ENCODE assay signal across 9 cellular contexts in genomic region chr3:12934431-12934830, GRCh38.
DNase-seq lines count a peak whose midpoint lies in the region; TF ChIP-seq lines count a peak whose summit lies in the region.
"Had no signal": no experiment of that assay in that cellular context is flagged by ENCODE, and none has a peak within 500 bp of the region (broad histone marks: within the 10 kb centered on the region; RNA-seq: fewer than 3 reads in every experiment).

No MANE protein-coding gene starts in this region.

- TF ChIP-seq POLR2A in breast epithelium (IDR thresholded peaks at IDR 0.05): no peak

- BruUV-seq in MCF 10A (replicated peaks; lab: Mats Ljungman, UMichigan): no TSS peak

- no peaks in the 10 kb centered on the region for H3K27me3 ChIP-seq in breast epithelium
- no peaks in the 10 kb centered on the region for H3K27me3 ChIP-seq in effector memory CD4-positive, alpha-beta T cell (replicated peaks; ENCODE audit: control insufficient read depth, insufficient read depth, low read length, poor library complexity, severe bottlenecking)

- no peaks in the 10 kb centered on the region for H3K36me3 Mint-ChIP-seq in MCF 10A (ENCODE audit: insufficient read depth, unreplicated experiment)
- H3K36me3 Mint-ChIP-seq in nephron (ENCODE audit: low read depth): peaks cover 4% of the 10 kb centered on the region

- no peaks in the 10 kb centered on the region for H3K27me3 Mint-ChIP-seq in MCF 10A (ENCODE audit: insufficient read depth, unreplicated experiment)
- H3K27me3 Mint-ChIP-seq in nephron (ENCODE audit: low read depth): no peaks in the 10 kb centered on the region

- H3K4me3 ChIP-seq in breast epithelium: peak overlapping the region in 1 of 3 donors; percentile 15
- no peak overlapping the region for H3K4me3 ChIP-seq in effector memory CD4-positive, alpha-beta T cell (ENCODE audit: insufficient read depth, low read depth, low read length, poor library complexity, severe bottlenecking)

- H3K27ac Mint-ChIP-seq in MCF 10A (ENCODE audit: low read depth, unreplicated experiment) (no peak overlapping the region), nephron (peak overlapping the region in 2 of 3 experiments; percentile 70 to 81)

- POLR2A ChIA-PET in MCF 10A (lab: Yijun Ruan, JAX): no interaction called here

- H3K4me1 Mint-ChIP-seq in MCF 10A (ENCODE audit: insufficient read depth, unreplicated experiment) (no peaks in the 10 kb centered on the region), nephron (peaks cover 42% of the 10 kb centered on the region)

- CTCF ChIA-PET in MCF 10A (lab: Yijun Ruan, JAX): interaction anchor here (0.9 kb wide), 1 partner anchor 19 kb away, joined by 3 read pairs; no protein-coding TSS in a partner anchor

- DNase-seq in breast epithelium (ENCODE audit: low spot score in 2 of 2) (peak; percentile 55 to 71), MCF 10A (ENCODE audit: unreplicated experiment) (no peak), fibroblast of peridontal ligament (ENCODE audit: extremely low read depth) (peak; percentile 49), T1000 (lab: John Stamatoyannopoulos, UW) (no peak), NCI-H187 (lab: John Stamatoyannopoulos, UW) (no peak)
- DNase-seq in effector memory CD4-positive, alpha-beta T cell: no peak
- DNase-seq in activated T-cell treated with anti-CD3 and anti-CD28 coated beads, Interleukin-2, amount 50 U/mL, for 48 hours: no peak
- DNase-seq: NCI-H510A treated with DMSO at 0.1 percent for 48 hours had no signal

- H3K9me3 Mint-ChIP-seq in MCF 10A (ENCODE audit: unreplicated experiment): no peaks in the 10 kb centered on the region
- no peaks in the 10 kb centered on the region for H3K9me3 Mint-ChIP-seq in nephron

- H3K4me3 Mint-ChIP-seq in MCF 10A (ENCODE audit: unreplicated experiment): no peak overlapping the region
- H3K4me3 Mint-ChIP-seq in nephron: no peak overlapping the region

- peak overlapping the region; percentile 22 to 83 for H3K27ac ChIP-seq in breast epithelium
- no peak overlapping the region for H3K27ac ChIP-seq in effector memory CD4-positive, alpha-beta T cell (ENCODE audit: insufficient read depth, low read length, poor library complexity, severe bottlenecking)

- H3K36me3 ChIP-seq in breast epithelium: no peaks in the 10 kb centered on the region
- H3K36me3 ChIP-seq in effector memory CD4-positive, alpha-beta T cell (ENCODE audit: control insufficient read depth, insufficient read depth, low read length): peaks cover 94% of the 10 kb centered on the region

- H3K4me1 ChIP-seq in breast epithelium: peaks cover 0 to 8% of the 10 kb centered on the region in 2 donors
- no peaks in the 10 kb centered on the region for H3K4me1 ChIP-seq in effector memory CD4-positive, alpha-beta T cell (ENCODE audit: control insufficient read depth, insufficient read depth, low read length, poor library complexity, severe bottlenecking)

- intact Hi-C loops in breast epithelium (cut with DNase I; ENCODE audit: low total_unique reads) (no loop called here), MCF 10A (cut with micrococcal nuclease) (no loop called here)

- H3K9me3 ChIP-seq in breast epithelium: no peaks in the 10 kb centered on the region
- H3K9me3 ChIP-seq in effector memory CD4-positive, alpha-beta T cell (ENCODE audit: control insufficient read depth, low read length): no peaks in the 10 kb centered on the region

- TF ChIP-seq CTCF in breast epithelium (IDR thresholded peaks at IDR 0.05) (no peak), MCF 10A (IDR thresholded peaks at IDR 0.05; ENCODE audit: unreplicated experiment) (no peak), nephron (IDR thresholded peaks at IDR 0.05; ENCODE audit: unreplicated experiment in 3 of 3) (no peak)

Comparison
In these comparisons a context has a peak if more than half of its experiments do, and no peak if none do; other contexts are left out.
1. DNase-seq: peak in breast epithelium (2 of 2) and fibroblast of peridontal ligament (single experiment); none in MCF 10A (single experiment), T1000 (single experiment), effector memory CD4-positive, alpha-beta T cell (0 of 3), NCI-H187 (0 of 2) and activated T-cell treated with anti-CD3 and anti-CD28 coated beads, Interleukin-2, amount 50 U/mL, for 48 hours (0 of 2).